In the genomic region with DNA sequence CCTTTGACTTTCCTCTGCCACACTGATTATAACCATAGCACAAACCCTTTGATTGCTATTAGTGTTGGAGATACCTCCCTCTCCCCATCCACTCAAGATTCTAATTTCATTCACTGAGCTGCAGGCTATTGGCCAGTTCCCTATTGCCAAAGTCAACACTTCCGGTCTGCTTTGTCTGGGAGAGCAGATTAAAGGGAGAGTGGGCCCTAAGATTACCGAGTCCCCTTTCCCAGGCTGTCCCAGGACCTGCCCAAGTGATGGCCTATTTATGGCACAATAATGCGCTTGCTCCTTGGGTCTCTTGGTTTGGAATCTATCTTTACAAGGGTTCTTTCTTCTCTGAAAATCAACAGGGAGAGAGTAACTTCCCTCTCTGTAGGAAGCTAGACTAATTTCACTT, we compare ENCODE assay signal across 22 cellular contexts. TPM values are rescaled to one million over a fixed set of nuclear protein-coding genes. Genes with fewer than 3 reads are reported as not detected.
DNase-seq lines count a peak whose midpoint lies in the region; ATAC-seq and TF ChIP-seq lines count a peak whose summit lies in the region.
"Had no signal": no experiment of that assay in that cellular context is flagged by ENCODE, and none has a peak within 500 bp of the region (broad histone marks: within the 10 kb centered on the region; RNA-seq: fewer than 3 reads in every experiment).

No MANE protein-coding gene starts in this region.

- H3K36me3 Mint-ChIP-seq in nephron (ENCODE audit: low read depth): peaks cover 17% of the 10 kb centered on the region

- peak overlapping the region; percentile 72 to 79 (median 76) for H3K27ac Mint-ChIP-seq in nephron
- H3K27ac Mint-ChIP-seq: activated naive CD4-positive, alpha-beta T cell treated with anti-CD3 and anti-CD28 coated beads, Interleukin-2, amount 50 U/mL, for 24 hours; T-helper 2 cell treated with Interferon-gamma antibody and Interleukin-4, amounts not matched to agents 5 μg/mL and 100 μg/mL, for 36 hours had no signal

- no peak for ATAC-seq in Right ventricle myocardium superior (ENCODE audit: poor library complexity)
- ATAC-seq in omental fat pad (ENCODE audit: low FRiP score): no peak
- ATAC-seq: left colon had no signal

- H3K9me3 Mint-ChIP-seq in nephron: no peaks in the 10 kb centered on the region
- H3K9me3 Mint-ChIP-seq: activated naive CD4-positive, alpha-beta T cell treated with anti-CD3 and anti-CD28 coated beads, Interleukin-2, amount 50 U/mL, for 24 hours; central memory CD8-positive, alpha-beta T cell; nephron progenitor cell; T-helper 2 cell treated with Interferon-gamma antibody and Interleukin-4, amounts not matched to agents 5 μg/mL and 100 μg/mL, for 36 hours had no signal

- H3K4me3 ChIP-seq in cardiac muscle cell (no peak overlapping the region), coronary artery (no peak overlapping the region), urinary bladder (ENCODE audit: low read depth, low read length) (no peak overlapping the region)
- H3K4me3 ChIP-seq: BLaER1 treated with 17β-estradiol and CSF1 and Interleukin-3, amounts not matched to agents 10 nM and 100 nM; dorsolateral prefrontal cortex; SK-N-MC had no signal

- no peaks in the 10 kb centered on the region for H3K27me3 ChIP-seq in cardiac muscle cell
- H3K27me3 ChIP-seq: BLaER1 treated with 17β-estradiol and CSF1 and Interleukin-3, amounts not matched to agents 10 nM and 100 nM; dorsolateral prefrontal cortex had no signal

- H3K36me3 ChIP-seq in cardiac muscle cell: peaks cover 1% of the 10 kb centered on the region
- no peaks in the 10 kb centered on the region for H3K36me3 ChIP-seq in urinary bladder (ENCODE audit: insufficient read depth)

- WGBS in urinary bladder: 75% methylated on average over 3 of the region's 3 CpGs

- H3K4me1 Mint-ChIP-seq in nephron: peaks cover 36% of the 10 kb centered on the region
- H3K4me1 Mint-ChIP-seq: nephron progenitor cell had no signal

- intact Hi-C loops in Right ventricle myocardium superior (cut with DNase I): no loop called here

- no peak overlapping the region for H3K4me3 Mint-ChIP-seq in nephron
- H3K4me3 Mint-ChIP-seq: activated naive CD4-positive, alpha-beta T cell treated with anti-CD3 and anti-CD28 coated beads, Interleukin-2, amount 50 U/mL, for 24 hours; central memory CD8-positive, alpha-beta T cell; nephron progenitor cell; T-helper 2 cell treated with Interferon-gamma antibody and Interleukin-4, amounts not matched to agents 5 μg/mL and 100 μg/mL, for 36 hours had no signal

- peaks cover 19% of the 10 kb centered on the region for H3K4me1 ChIP-seq in cardiac muscle cell (ENCODE audit: low read depth)
- H3K4me1 ChIP-seq in urinary bladder (ENCODE audit: insufficient read depth): no peaks in the 10 kb centered on the region

- H3K9me3 ChIP-seq in cardiac muscle cell (ENCODE audit: low read depth): no peaks in the 10 kb centered on the region
- H3K9me3 ChIP-seq: BLaER1 treated with 17β-estradiol and CSF1 and Interleukin-3, amounts not matched to agents 10 nM and 100 nM had no signal

- DNase-seq in cardiac muscle cell (ENCODE audit: low read depth in 1 of 2, low spot score in 1 of 2) (peak in 1 of 2 donors; percentile 47), Right ventricle myocardium superior (no peak), coronary artery (ENCODE audit: low spot score) (no peak), omental fat pad (ENCODE audit: low spot score) (no peak), NCI-H774 (lab: John Stamatoyannopoulos, UW) (no peak), dermis blood vessel endothelial cell (no peak)
- DNase-seq: activated CD4-positive, alpha-beta T cell treated with anti-CD3 and anti-CD28 coated beads for 48 hours; aorta; dorsolateral prefrontal cortex; H7; left colon; MV-4-11; NCI-H510A treated with DMSO at 0.1 percent for 48 hours; nephron progenitor cell had no signal

- H3K27ac ChIP-seq in cardiac muscle cell: peak overlapping the region; percentile 62
- peak overlapping the region; percentile 24 to 65 for H3K27ac ChIP-seq in coronary artery
- peak overlapping the region; percentile 39 for H3K27ac ChIP-seq in urinary bladder (ENCODE audit: low read depth)
- H3K27ac ChIP-seq: BLaER1 treated with 17β-estradiol and CSF1 and Interleukin-3, amounts not matched to agents 10 nM and 100 nM; VCaP had no signal

- H3K27me3 Mint-ChIP-seq in nephron (ENCODE audit: low read depth): no peaks in the 10 kb centered on the region
- H3K27me3 Mint-ChIP-seq: activated naive CD4-positive, alpha-beta T cell treated with anti-CD3 and anti-CD28 coated beads, Interleukin-2, amount 50 U/mL, for 24 hours; central memory CD8-positive, alpha-beta T cell had no signal

- TF ChIP-seq CTCF in cardiac muscle cell (IDR thresholded peaks at IDR 0.05; ENCODE audit: low read depth, low read length) (no peak), coronary artery (IDR thresholded peaks at IDR 0.05) (no peak), nephron (IDR thresholded peaks at IDR 0.05; ENCODE audit: unreplicated experiment in 3 of 3) (no peak), omental fat pad (IDR thresholded peaks at IDR 0.05) (no peak)

RNA-seq across cellular contexts. Expression of gene LTBP2, which starts 42.9 kb away (rescaled TPM):
- total RNA-seq in cardiac muscle cell (4.4 and 5.4 TPM in 2 replicates), Right ventricle myocardium superior (11.9 TPM), urinary bladder (26.7 TPM), omental fat pad (100 to 1,000 TPM in 1 of 4 donors, 10 to 100 TPM in 3; 31.6 to 104 (median 72.3) TPM), dermis blood vessel endothelial cell (89.2 and 90.5 TPM in 2 replicates)
- polyA plus RNA-seq in cardiac muscle cell (1.5 and 2.0 TPM in 2 replicates), urinary bladder (6.8 TPM)

RNA-seq across cellular contexts. Expression of gene AREL1, which starts 57.9 kb away (rescaled TPM):
- 14.9 and 28.9 TPM in 2 replicates for total RNA-seq in cardiac muscle cell
- 12.9 and 19.2 TPM in 2 replicates for polyA plus RNA-seq in cardiac muscle cell
- 22.6 TPM for total RNA-seq in Right ventricle myocardium superior
- 20.4 TPM for total RNA-seq in urinary bladder
- 9.2 TPM for polyA plus RNA-seq in urinary bladder
- 10 to 100 TPM; 18.4 to 33.5 (median 26.8) TPM for total RNA-seq in omental fat pad
- total RNA-seq in dermis blood vessel endothelial cell: 27.6 and 33.9 TPM in 2 replicates

RNA-seq across cellular contexts. Expression of gene FCF1, which starts 58.0 kb away (rescaled TPM):
- total RNA-seq in cardiac muscle cell (21.9 and 23.9 TPM in 2 replicates), Right ventricle myocardium superior (35.8 TPM), urinary bladder (38.0 TPM), omental fat pad (10 to 100 TPM; 21.7 to 34.2 (median 27.1) TPM), dermis blood vessel endothelial cell (29.6 and 52.5 TPM in 2 replicates)
- polyA plus RNA-seq in cardiac muscle cell (15.9 and 18.1 TPM in 2 replicates), urinary bladder (38.3 TPM)
